In the genomic region with DNA sequence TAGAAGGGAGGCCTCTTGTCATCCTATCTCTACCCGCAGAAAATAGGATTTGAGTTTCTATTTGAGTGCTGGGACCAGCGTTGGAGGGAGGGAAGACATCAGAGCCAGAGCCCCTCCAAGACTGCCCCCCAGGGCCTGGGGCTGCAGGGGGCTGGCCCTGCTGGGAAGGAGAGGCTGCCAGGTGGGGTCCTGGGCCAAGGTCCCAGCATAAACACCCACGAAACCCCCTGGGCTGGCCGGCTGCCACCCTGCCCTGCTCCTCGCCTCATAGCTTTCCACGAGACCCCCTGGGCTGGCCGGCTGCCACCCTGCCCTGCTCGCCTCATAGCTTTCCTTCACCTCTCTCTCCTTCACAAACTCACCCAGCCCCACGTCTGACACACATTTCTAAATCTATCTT, we compare ENCODE assay signal across 26 cellular contexts. TPM values are rescaled to one million over a fixed set of nuclear protein-coding genes. Genes with fewer than 3 reads are reported as not detected.
DNase-seq lines count a peak whose midpoint lies in the region; ATAC-seq and TF ChIP-seq lines count a peak whose summit lies in the region.
"Had no signal": no experiment of that assay in that cellular context is flagged by ENCODE, and none has a peak within 500 bp of the region (broad histone marks: within the 10 kb centered on the region; RNA-seq: fewer than 3 reads in every experiment).

No MANE protein-coding gene starts in this region.

- no peaks in the 10 kb centered on the region for H3K36me3 Mint-ChIP-seq in activated CD4-positive, alpha-beta T cell treated with anti-CD3 and anti-CD28 coated beads for 36 hours (ENCODE audit: low read depth)
- H3K36me3 Mint-ChIP-seq in mesothelial cell of epicardium, result no peaks in the 10 kb centered on the region
- H3K36me3 Mint-ChIP-seq in progenitor cell of endocrine pancreas (ENCODE audit: insufficient read depth), result no peaks in the 10 kb centered on the region

- CTCF ChIA-PET in activated CD4-positive, alpha-beta T cell treated with anti-CD3 and anti-CD28 coated beads for 36 hours (lab: Charles Lee), result interaction anchor here (0.6 kb wide), 2 partner anchors 14 to 235 kb away, joined by 3 read pairs; no protein-coding TSS in a partner anchor
- CTCF ChIA-PET in HEK293 (lab: Yijun Ruan, JAX), result interaction anchor here (0.6 to 1.3 kb wide), 3 partner anchors 27 to 371 kb away, joined by 3 read pairs; no protein-coding TSS in a partner anchor

- no peak for ATAC-seq in activated CD4-positive, alpha-beta T cell treated with anti-CD3 and anti-CD28 coated beads for 36 hours
- ATAC-seq: Right ventricle myocardium inferior had no signal

- no peaks in the 10 kb centered on the region for H3K4me1 ChIP-seq in HEK293 (ENCODE audit: control insufficient read depth, insufficient read depth, low read length)

- H3K27me3 Mint-ChIP-seq in activated CD4-positive, alpha-beta T cell treated with anti-CD3 and anti-CD28 coated beads for 36 hours, result peaks cover 7% of the 10 kb centered on the region
- H3K27me3 Mint-ChIP-seq in mesothelial cell of epicardium (ENCODE audit: low read depth), result no peaks in the 10 kb centered on the region
- H3K27me3 Mint-ChIP-seq in progenitor cell of endocrine pancreas, result no peaks in the 10 kb centered on the region

- H3K4me1 Mint-ChIP-seq in activated CD4-positive, alpha-beta T cell treated with anti-CD3 and anti-CD28 coated beads for 36 hours, result peaks cover 6% of the 10 kb centered on the region
- H3K4me1 Mint-ChIP-seq in mesothelial cell of epicardium (peaks cover 31% of the 10 kb centered on the region), progenitor cell of endocrine pancreas (ENCODE audit: low read depth) (peaks cover 26% of the 10 kb centered on the region)

- no peak overlapping the region for H3K27ac ChIP-seq in HEK293 (ENCODE audit: extremely low read depth, low read depth, low read length)
- H3K27ac ChIP-seq: 22Rv1, PC-9, SJSA1 had no signal

- H3K4me3 ChIP-seq in HEK293 (ENCODE audit: low read depth, low read length), result no peak overlapping the region
- H3K4me3 ChIP-seq: MG63, PC-9, SJSA1 had no signal

- H3K36me3 ChIP-seq in HEK293 (ENCODE audit: control insufficient read depth in 2 of 2, insufficient read depth in 1 of 2, low read length in 2 of 2), result no peaks in the 10 kb centered on the region
- H3K36me3 ChIP-seq: MG63, SJSA1 had no signal

- no peak overlapping the region for H3K4me3 Mint-ChIP-seq in activated CD4-positive, alpha-beta T cell treated with anti-CD3 and anti-CD28 coated beads for 36 hours
- H3K4me3 Mint-ChIP-seq in mesothelial cell of epicardium (no peak overlapping the region), progenitor cell of endocrine pancreas (ENCODE audit: low read depth) (no peak overlapping the region)
- H3K4me3 Mint-ChIP-seq: B cell had no signal

- DNase-seq in activated CD4-positive, alpha-beta T cell treated with anti-CD3 and anti-CD28 coated beads for 36 hours, result peak; percentile 1
- DNase-seq in activated CD4-positive, alpha-beta T cell treated with anti-CD3 and anti-CD28 coated beads for 48 hours, result no peak
- DNase-seq in mesothelial cell of epicardium (ENCODE audit: low spot score in 2 of 2, unreplicated experiment in 2 of 2), result no peak
- DNase-seq in progenitor cell of endocrine pancreas (ENCODE audit: low spot score, unreplicated experiment), result no peak
- DNase-seq in cerebellar cortex (ENCODE audit: low spot score), result no peak
- no peak for DNase-seq in NCI-H2171 (lab: John Stamatoyannopoulos, UW)
- no peak for DNase-seq in islet precursor cell
- DNase-seq: DMS153, DND-41, HCEC 1CT, IMR-90, KG1, MG63, NCI-H1105 treated with DMSO at 0.1 percent for 48 hours, NCI-H146, NCI-H2029, NCI-H446 treated with DMSO at 0.1 percent for 48 hours, NCI-H526, PC-9 had no signal

- intact Hi-C loops in activated CD4-positive, alpha-beta T cell treated with anti-CD3 and anti-CD28 coated beads for 36 hours (cut with DNase I, micrococcal nuclease), result no loop called here

- no peak overlapping the region for H3K27ac Mint-ChIP-seq in activated CD4-positive, alpha-beta T cell treated with anti-CD3 and anti-CD28 coated beads for 36 hours
- H3K27ac Mint-ChIP-seq in mesothelial cell of epicardium (peak overlapping the region; percentile 93), progenitor cell of endocrine pancreas (peak overlapping the region; percentile 33)
- H3K27ac Mint-ChIP-seq: B cell had no signal

- no peaks in the 10 kb centered on the region for H3K9me3 ChIP-seq in HEK293 (ENCODE audit: control insufficient read depth, insufficient read depth, low read depth, low read length)
- H3K9me3 ChIP-seq: MG63, SJSA1 had no signal

- no peaks in the 10 kb centered on the region for H3K9me3 Mint-ChIP-seq in activated CD4-positive, alpha-beta T cell treated with anti-CD3 and anti-CD28 coated beads for 36 hours (ENCODE audit: low read depth)
- no peaks in the 10 kb centered on the region for H3K9me3 Mint-ChIP-seq in mesothelial cell of epicardium
- H3K9me3 Mint-ChIP-seq in progenitor cell of endocrine pancreas (ENCODE audit: low read depth), result no peaks in the 10 kb centered on the region

- POLR2A ChIA-PET in activated CD4-positive, alpha-beta T cell treated with anti-CD3 and anti-CD28 coated beads for 36 hours (lab: Charles Lee), result no interaction called here
- POLR2A ChIA-PET in HEK293 (lab: Yijun Ruan, JAX), result no interaction called here

- TF ChIP-seq CTCF in HEK293 (tag by site-specific recombination; IDR thresholded peaks at IDR 0.05) (no peak), mesothelial cell of epicardium (IDR thresholded peaks at IDR 0.05; ENCODE audit: unreplicated experiment) (no peak), progenitor cell of endocrine pancreas (IDR thresholded peaks at IDR 0.05; ENCODE audit: unreplicated experiment) (no peak)

TF ChIP-seq in HEK293, 187 proteins besides CTCF, POLR2A, EP300 and RAD21 (continues in another document):
- no peak for TF ChIP-seq ZNF555 (tag by site-specific recombination; conservative IDR thresholded peaks at IDR 0.05)
- TF ChIP-seq GLIS1 (tag by site-specific recombination; IDR thresholded peaks at IDR 0.05), result peak; percentile 99
- TF ChIP-seq ZIC2 (tag by site-specific recombination; IDR thresholded peaks at IDR 0.05), result 0 out of 2 replicates have a peak, but pooled peaks have one; percentile 25
- TF ChIP-seq, protein P1, sequence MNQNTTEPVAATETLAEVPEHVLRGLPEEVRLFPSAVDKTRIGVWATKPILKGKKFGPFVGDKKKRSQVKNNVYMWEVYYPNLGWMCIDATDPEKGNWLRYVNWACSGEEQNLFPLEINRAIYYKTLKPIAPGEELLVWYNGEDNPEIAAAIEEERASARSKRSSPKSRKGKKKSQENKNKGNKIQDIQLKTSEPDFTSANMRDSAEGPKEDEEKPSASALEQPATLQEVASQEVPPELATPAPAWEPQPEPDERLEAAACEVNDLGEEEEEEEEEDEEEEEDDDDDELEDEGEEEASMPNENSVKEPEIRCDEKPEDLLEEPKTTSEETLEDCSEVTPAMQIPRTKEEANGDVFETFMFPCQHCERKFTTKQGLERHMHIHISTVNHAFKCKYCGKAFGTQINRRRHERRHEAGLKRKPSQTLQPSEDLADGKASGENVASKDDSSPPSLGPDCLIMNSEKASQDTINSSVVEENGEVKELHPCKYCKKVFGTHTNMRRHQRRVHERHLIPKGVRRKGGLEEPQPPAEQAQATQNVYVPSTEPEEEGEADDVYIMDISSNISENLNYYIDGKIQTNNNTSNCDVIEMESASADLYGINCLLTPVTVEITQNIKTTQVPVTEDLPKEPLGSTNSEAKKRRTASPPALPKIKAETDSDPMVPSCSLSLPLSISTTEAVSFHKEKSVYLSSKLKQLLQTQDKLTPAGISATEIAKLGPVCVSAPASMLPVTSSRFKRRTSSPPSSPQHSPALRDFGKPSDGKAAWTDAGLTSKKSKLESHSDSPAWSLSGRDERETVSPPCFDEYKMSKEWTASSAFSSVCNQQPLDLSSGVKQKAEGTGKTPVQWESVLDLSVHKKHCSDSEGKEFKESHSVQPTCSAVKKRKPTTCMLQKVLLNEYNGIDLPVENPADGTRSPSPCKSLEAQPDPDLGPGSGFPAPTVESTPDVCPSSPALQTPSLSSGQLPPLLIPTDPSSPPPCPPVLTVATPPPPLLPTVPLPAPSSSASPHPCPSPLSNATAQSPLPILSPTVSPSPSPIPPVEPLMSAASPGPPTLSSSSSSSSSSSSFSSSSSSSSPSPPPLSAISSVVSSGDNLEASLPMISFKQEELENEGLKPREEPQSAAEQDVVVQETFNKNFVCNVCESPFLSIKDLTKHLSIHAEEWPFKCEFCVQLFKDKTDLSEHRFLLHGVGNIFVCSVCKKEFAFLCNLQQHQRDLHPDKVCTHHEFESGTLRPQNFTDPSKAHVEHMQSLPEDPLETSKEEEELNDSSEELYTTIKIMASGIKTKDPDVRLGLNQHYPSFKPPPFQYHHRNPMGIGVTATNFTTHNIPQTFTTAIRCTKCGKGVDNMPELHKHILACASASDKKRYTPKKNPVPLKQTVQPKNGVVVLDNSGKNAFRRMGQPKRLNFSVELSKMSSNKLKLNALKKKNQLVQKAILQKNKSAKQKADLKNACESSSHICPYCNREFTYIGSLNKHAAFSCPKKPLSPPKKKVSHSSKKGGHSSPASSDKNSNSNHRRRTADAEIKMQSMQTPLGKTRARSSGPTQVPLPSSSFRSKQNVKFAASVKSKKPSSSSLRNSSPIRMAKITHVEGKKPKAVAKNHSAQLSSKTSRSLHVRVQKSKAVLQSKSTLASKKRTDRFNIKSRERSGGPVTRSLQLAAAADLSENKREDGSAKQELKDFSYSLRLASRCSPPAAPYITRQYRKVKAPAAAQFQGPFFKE (tag by site-specific recombination; IDR thresholded peaks at IDR 0.05; ENCODE audit: borderline replicate concordance), result no peak

RNA-seq across cellular contexts. Expression of a gene that starts 10.6 kb away (rescaled TPM):
- total RNA-seq in activated CD4-positive, alpha-beta T cell treated with anti-CD3 and anti-CD28 coated beads for 36 hours, result not detected
- total RNA-seq in mesothelial cell of epicardium, result 0.16 TPM in 1 of 3 replicates, not detected in the others
- 0.24 TPM in 1 of 2 replicates, not detected in the other for total RNA-seq in progenitor cell of endocrine pancreas
- total RNA-seq: B cell, Right ventricle myocardium inferior had no signal

RNA-seq across cellular contexts. Expression of a gene that starts 14.9 kb away (rescaled TPM):
- 10 to 100 TPM in 1 of 2 experiments, 1 to 10 TPM in 1; 9.0 to 10.9 TPM for total RNA-seq in activated CD4-positive, alpha-beta T cell treated with anti-CD3 and anti-CD28 coated beads for 36 hours
- total RNA-seq in mesothelial cell of epicardium, result 5.8 to 7.0 TPM (median 7.0 TPM) in 3 replicates
- total RNA-seq in progenitor cell of endocrine pancreas, result not detected in 2 replicates

RNA-seq across cellular contexts. Expression of a gene that starts 23.1 kb away (rescaled TPM):
- total RNA-seq in activated CD4-positive, alpha-beta T cell treated with anti-CD3 and anti-CD28 coated beads for 36 hours, result not detected
- 6.1 to 7.6 TPM (median 6.5 TPM) in 3 replicates for total RNA-seq in mesothelial cell of epicardium
- 0.22 TPM in 2 replicates for total RNA-seq in progenitor cell of endocrine pancreas
- total RNA-seq: B cell, H1, IMR-90, PC-9, RPMI7951 had no signal

RNA-seq across cellular contexts. Expression of a gene that starts 31.0 kb away (rescaled TPM):
- 100 to 1,000 TPM; 614 to 725 TPM for total RNA-seq in activated CD4-positive, alpha-beta T cell treated with anti-CD3 and anti-CD28 coated beads for 36 hours
- total RNA-seq in mesothelial cell of epicardium, result 0.83 to 1.4 TPM (median 1.2 TPM) in 3 replicates
- total RNA-seq in progenitor cell of endocrine pancreas, result 0.31 and 0.46 TPM in 2 replicates
- total RNA-seq: IMR-90, RPMI7951, SJSA1 had no signal
